ENCODE assay signal across 10 cellular contexts in the genomic region with DNA sequence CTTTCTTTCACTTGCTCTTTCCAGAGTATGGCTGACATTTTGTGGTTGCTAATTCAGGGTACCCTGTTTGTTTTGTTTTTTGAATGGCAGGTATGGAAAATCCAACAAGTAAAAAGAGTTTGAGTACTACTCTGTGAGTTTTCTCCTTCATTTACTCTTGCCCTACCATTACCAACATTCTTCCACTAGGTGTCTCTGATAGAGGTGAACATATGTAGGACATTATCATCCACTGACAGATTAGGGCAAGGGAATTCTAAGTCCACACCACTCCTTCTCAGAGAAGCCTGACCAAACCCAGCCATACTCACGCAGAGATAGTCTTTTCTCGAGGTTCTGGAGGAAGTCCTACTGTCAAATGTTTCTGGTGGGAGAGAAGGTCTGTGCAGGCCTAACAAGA. TPM values are rescaled to one million over a fixed set of nuclear protein-coding genes. Genes with fewer than 3 reads are reported as not detected.
DNase-seq lines count a peak whose midpoint lies in the region; ATAC-seq and TF ChIP-seq lines count a peak whose summit lies in the region.
"Had no signal": no experiment of that assay in that cellular context is flagged by ENCODE, and none has a peak within 500 bp of the region (broad histone marks: within the 10 kb centered on the region; RNA-seq: fewer than 3 reads in every experiment).

No MANE protein-coding gene starts in this region.

- in situ Hi-C loops in T47D (cut with HindIII; ENCODE audit: low pct_unique_long_range_greater_than_20kb, low sequenced_read_pairs) = no loop called here

- no peak overlapping the region for H2AK5ac ChIP-seq in mesenchymal stem cell (ENCODE audit: low read length, severe bottlenecking)

- TF ChIP-seq CTCF in GM12875 (IDR thresholded peaks at IDR 0.05; ENCODE audit: borderline replicate concordance, insufficient read depth, low read depth, low read length) = 0 out of 2 replicates have a peak, but pooled peaks have one; percentile 14
- no peak for TF ChIP-seq CTCF in nephron progenitor cell (IDR thresholded peaks at IDR 0.05)

- H3K79me1 ChIP-seq in mesenchymal stem cell (replicated peaks; ENCODE audit: low read length, poor library complexity, severe bottlenecking) = no peaks in the 10 kb centered on the region

- H3K36me3 Mint-ChIP-seq in nephron progenitor cell (ENCODE audit: low read depth) = peaks cover 35% of the 10 kb centered on the region

- H3K9me3 Mint-ChIP-seq in nephron progenitor cell = peaks cover 12% of the 10 kb centered on the region

- H2BK15ac ChIP-seq in mesenchymal stem cell (ENCODE audit: low read depth, poor library complexity, severe bottlenecking) = no peak overlapping the region

- H3K4me3 ChIP-seq in GM12875 (ENCODE audit: low read depth, low read length) = no peak overlapping the region
- H3K4me3 ChIP-seq in mesenchymal stem cell (ENCODE audit: insufficient read depth in 1 of 2, low read depth in 1 of 2, low read length in 2 of 2) = no peak overlapping the region

- no peak overlapping the region for H3K14ac ChIP-seq in mesenchymal stem cell (ENCODE audit: low read length in 2 of 2)

- H3K4me2 ChIP-seq in mesenchymal stem cell (ENCODE audit: low read length, poor library complexity, severe bottlenecking) = no peak overlapping the region

- no peak overlapping the region for H3K18ac ChIP-seq in mesenchymal stem cell (ENCODE audit: low read depth in 1 of 2, low read length in 2 of 2)

- H2BK120ac ChIP-seq in mesenchymal stem cell (ENCODE audit: low read depth, low read length) = no peak overlapping the region

- no peak overlapping the region for H2BK5ac ChIP-seq in mesenchymal stem cell (ENCODE audit: low read depth, low read length, poor library complexity, severe bottlenecking)

- DNase-seq in NAMALWA (ENCODE audit: low spot score) (peak; percentile 12), T47D (ENCODE audit: low read depth in 1 of 2, low spot score in 1 of 2) (peak; percentile 2 to 10), mesenchymal stem cell (peak; percentile 6), nephron progenitor cell (no peak), D341Med (ENCODE audit: low spot score) (no peak)
- DNase-seq: activated CD4-positive, alpha-beta T cell treated with anti-CD3 and anti-CD28 coated beads, Interleukin-2, amount 50 U/mL, for 1 hour; NCI-H1436 had no signal

- H3K4me1 Mint-ChIP-seq in nephron progenitor cell = no peaks in the 10 kb centered on the region

- H3K27ac ChIP-seq in mesenchymal stem cell (ENCODE audit: low read length, poor library complexity, severe bottlenecking) = no peak overlapping the region

- H4K8ac ChIP-seq in mesenchymal stem cell (ENCODE audit: low read length) = no peak overlapping the region

- no peak overlapping the region for H4K91ac ChIP-seq in mesenchymal stem cell (ENCODE audit: low read length)

- H3K23ac ChIP-seq in mesenchymal stem cell (ENCODE audit: low read length in 2 of 2) = no peak overlapping the region

- no peak for ATAC-seq in GM19023 (IDR thresholded peaks at IDR 0.05; ENCODE audit: unreplicated experiment)
- ATAC-seq in HG02623 (IDR thresholded peaks at IDR 0.05; ENCODE audit: unreplicated experiment) = no peak

- peaks cover 0 to 4% of the 10 kb centered on the region in 2 experiments for H3K36me3 ChIP-seq in mesenchymal stem cell (ENCODE audit: control insufficient read depth in 1 of 2, insufficient read depth in 2 of 2, low read depth in 1 of 2, low read length in 2 of 2)

- no peaks in the 10 kb centered on the region for H3K9me3 ChIP-seq in mesenchymal stem cell (ENCODE audit: control insufficient read depth, low read length)

- no peak overlapping the region for H2AFZ ChIP-seq in mesenchymal stem cell (ENCODE audit: low read depth, low read length)

- no peak overlapping the region for H2BK12ac ChIP-seq in mesenchymal stem cell (ENCODE audit: low read length in 2 of 2)

- no peaks in the 10 kb centered on the region for H3K4me1 ChIP-seq in mesenchymal stem cell (ENCODE audit: control insufficient read depth, insufficient read depth, low read depth, low read length)

- H3K9ac ChIP-seq in mesenchymal stem cell (ENCODE audit: low read length) = no peak overlapping the region

- H3K4ac ChIP-seq in mesenchymal stem cell (ENCODE audit: low read depth in 1 of 2, low read length in 2 of 2) = no peak overlapping the region

- peaks cover 0 to 30% of the 10 kb centered on the region in 2 experiments for H3K27me3 ChIP-seq in mesenchymal stem cell (ENCODE audit: control insufficient read depth in 1 of 2, insufficient read depth in 1 of 2, low read length in 2 of 2)

- H3K27ac Mint-ChIP-seq in nephron progenitor cell = no peak overlapping the region

- WGBS in mesenchymal stem cell = no CpG with 5 or more reads among the region's 2 CpGs

- no peaks in the 10 kb centered on the region for H3K27me3 Mint-ChIP-seq in nephron progenitor cell (ENCODE audit: low read depth, poor library complexity)

- H3K4me3 Mint-ChIP-seq in nephron progenitor cell = no peak overlapping the region

RNA-seq across cellular contexts. Expression of gene HDAC8, which starts 36.7 kb away (rescaled TPM):
- polyA plus RNA-seq in mesenchymal stem cell (2013, experiment 1 of 2) = 15.0 TPM
- polyA plus RNA-seq in mesenchymal stem cell (2013, experiment 2 of 2) = 15.3 TPM

Comparison
In these comparisons a context has a peak if more than half of its experiments do, and no peak if none do; other contexts are left out.
1. DNase-seq: peak in NAMALWA (single experiment), T47D (2 of 2) and mesenchymal stem cell (single experiment); none in nephron progenitor cell (single experiment) and D341Med (single experiment).